In the genomic region with DNA sequence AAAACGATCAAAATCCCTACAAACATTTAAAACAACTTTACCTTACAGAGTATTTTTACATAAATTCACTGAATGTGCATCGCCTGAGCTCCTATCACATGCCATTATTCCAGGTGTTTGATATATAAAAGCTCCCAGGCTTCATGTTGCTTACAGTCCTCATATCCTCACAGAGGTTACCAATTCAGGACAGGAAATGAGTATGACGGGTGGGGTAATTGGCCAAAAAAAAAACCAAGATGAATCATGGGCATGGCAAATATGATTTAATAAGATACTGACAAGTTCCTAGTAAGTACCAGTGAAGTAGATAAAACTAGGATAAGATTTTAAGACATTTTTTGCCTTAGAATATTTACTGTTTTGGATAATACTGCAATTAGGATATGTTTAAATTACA, we compare ENCODE assay signal across 1 cellular context.
TF ChIP-seq lines count a peak whose summit lies in the region.

No MANE protein-coding gene starts in this region.

TF ChIP-seq in GM23338, 12 proteins besides CTCF, POLR2A, EP300 and RAD21 (continued from another document):
- TF ChIP-seq, protein P1, sequence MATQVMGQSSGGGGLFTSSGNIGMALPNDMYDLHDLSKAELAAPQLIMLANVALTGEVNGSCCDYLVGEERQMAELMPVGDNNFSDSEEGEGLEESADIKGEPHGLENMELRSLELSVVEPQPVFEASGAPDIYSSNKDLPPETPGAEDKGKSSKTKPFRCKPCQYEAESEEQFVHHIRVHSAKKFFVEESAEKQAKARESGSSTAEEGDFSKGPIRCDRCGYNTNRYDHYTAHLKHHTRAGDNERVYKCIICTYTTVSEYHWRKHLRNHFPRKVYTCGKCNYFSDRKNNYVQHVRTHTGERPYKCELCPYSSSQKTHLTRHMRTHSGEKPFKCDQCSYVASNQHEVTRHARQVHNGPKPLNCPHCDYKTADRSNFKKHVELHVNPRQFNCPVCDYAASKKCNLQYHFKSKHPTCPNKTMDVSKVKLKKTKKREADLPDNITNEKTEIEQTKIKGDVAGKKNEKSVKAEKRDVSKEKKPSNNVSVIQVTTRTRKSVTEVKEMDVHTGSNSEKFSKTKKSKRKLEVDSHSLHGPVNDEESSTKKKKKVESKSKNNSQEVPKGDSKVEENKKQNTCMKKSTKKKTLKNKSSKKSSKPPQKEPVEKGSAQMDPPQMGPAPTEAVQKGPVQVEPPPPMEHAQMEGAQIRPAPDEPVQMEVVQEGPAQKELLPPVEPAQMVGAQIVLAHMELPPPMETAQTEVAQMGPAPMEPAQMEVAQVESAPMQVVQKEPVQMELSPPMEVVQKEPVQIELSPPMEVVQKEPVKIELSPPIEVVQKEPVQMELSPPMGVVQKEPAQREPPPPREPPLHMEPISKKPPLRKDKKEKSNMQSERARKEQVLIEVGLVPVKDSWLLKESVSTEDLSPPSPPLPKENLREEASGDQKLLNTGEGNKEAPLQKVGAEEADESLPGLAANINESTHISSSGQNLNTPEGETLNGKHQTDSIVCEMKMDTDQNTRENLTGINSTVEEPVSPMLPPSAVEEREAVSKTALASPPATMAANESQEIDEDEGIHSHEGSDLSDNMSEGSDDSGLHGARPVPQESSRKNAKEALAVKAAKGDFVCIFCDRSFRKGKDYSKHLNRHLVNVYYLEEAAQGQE (IDR thresholded peaks at IDR 0.05; ENCODE audit: unreplicated experiment) = no peak
- TF ChIP-seq, protein P2, sequence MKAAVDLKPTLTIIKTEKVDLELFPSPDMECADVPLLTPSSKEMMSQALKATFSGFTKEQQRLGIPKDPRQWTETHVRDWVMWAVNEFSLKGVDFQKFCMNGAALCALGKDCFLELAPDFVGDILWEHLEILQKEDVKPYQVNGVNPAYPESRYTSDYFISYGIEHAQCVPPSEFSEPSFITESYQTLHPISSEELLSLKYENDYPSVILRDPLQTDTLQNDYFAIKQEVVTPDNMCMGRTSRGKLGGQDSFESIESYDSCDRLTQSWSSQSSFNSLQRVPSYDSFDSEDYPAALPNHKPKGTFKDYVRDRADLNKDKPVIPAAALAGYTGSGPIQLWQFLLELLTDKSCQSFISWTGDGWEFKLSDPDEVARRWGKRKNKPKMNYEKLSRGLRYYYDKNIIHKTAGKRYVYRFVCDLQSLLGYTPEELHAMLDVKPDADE (IDR thresholded peaks at IDR 0.05) = no peak
- TF ChIP-seq EZH2phosphoT487 (IDR thresholded peaks at IDR 0.05; ENCODE audit: unreplicated experiment) (no peak), ZNF331 (CRISPR knock-in tag; IDR thresholded peaks at IDR 0.05; ENCODE audit: low read depth) (no peak), CREB1 (CRISPR knock-in tag; IDR thresholded peaks at IDR 0.05; ENCODE audit: low read depth) (no peak), POLR2AphosphoS5 (IDR thresholded peaks at IDR 0.05; ENCODE audit: low read depth) (no peak)
